1 cellular context compared by ENCODE assay signal in the genomic region with DNA sequence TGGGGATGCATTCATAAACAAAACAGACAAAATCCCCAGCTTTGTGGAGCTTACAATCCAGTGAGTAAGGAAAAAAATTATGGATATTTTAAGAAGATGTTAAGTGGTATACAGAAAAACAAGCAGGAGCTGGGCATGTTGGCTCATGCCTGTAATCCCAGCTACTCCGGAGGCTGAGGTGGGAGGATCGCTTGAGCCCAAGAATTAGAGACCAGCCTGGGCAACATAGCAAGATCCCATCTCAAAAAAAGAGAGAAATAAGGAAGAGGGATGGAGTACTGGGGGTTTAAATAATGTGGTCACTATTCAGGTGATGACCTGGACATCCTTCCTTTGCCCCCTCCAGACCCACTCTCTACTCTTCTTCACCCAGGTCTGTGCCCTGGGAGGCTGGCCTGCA.
TF ChIP-seq lines count a peak whose summit lies in the region.

No MANE protein-coding gene starts in this region.

TF ChIP-seq in WTC11, 78 proteins besides CTCF, POLR2A, EP300 and RAD21 (continued from another document):
- TF ChIP-seq GRHL2 (CRISPR knock-in tag; IDR thresholded peaks at IDR 0.05; ENCODE audit: insufficient replicate concordance, severe bottlenecking) (no peak), ESRRA (CRISPR knock-in tag; IDR thresholded peaks at IDR 0.05; ENCODE audit: borderline replicate concordance) (no peak), GTF2I (CRISPR knock-in tag; conservative IDR thresholded peaks at IDR 0.05) (0 out of 2 replicates have a peak, but pooled peaks have one; percentile 16), ZBTB21 (CRISPR knock-in tag; IDR thresholded peaks at IDR 0.05; ENCODE audit: borderline replicate concordance) (no peak)
